18 cellular contexts compared by ENCODE assay signal in genomic region chr5:44294492-44294891, GRCh38.
A peak's percentile ranks its signal among the peaks of the same experiment; 100 is the strongest.
DNase-seq lines count a peak whose midpoint lies in the region; FAIRE-seq and TF ChIP-seq lines count a peak whose summit lies in the region.
"Had no signal": no experiment of that assay in that cellular context is flagged by ENCODE, and none has a peak within 500 bp of the region (broad histone marks: within the 10 kb centered on the region; RNA-seq: fewer than 3 reads in every experiment).

No MANE protein-coding gene starts in this region.

- no peaks in the 10 kb centered on the region for H3K36me3 Mint-ChIP-seq in endodermal cell (ENCODE audit: low read depth)
- H3K36me3 Mint-ChIP-seq: CD8-positive, alpha-beta T cell had no signal

- no peaks in the 10 kb centered on the region for H3K27me3 Mint-ChIP-seq in endodermal cell (ENCODE audit: insufficient read depth)
- H3K27me3 Mint-ChIP-seq: activated CD8-positive, alpha-beta T cell treated with anti-CD3 and anti-CD28 coated beads for 36 hours had no signal

- H3K36me3 ChIP-seq in endodermal cell (ENCODE audit: control insufficient read depth, insufficient read depth, low read length), result no peaks in the 10 kb centered on the region
- no peaks in the 10 kb centered on the region for H3K36me3 ChIP-seq in kidney (ENCODE audit: control insufficient read depth in 1 of 2, insufficient read depth in 2 of 2, low read length in 2 of 2)
- H3K36me3 ChIP-seq in tibial nerve, result no peaks in the 10 kb centered on the region
- H3K36me3 ChIP-seq in trophoblast cell (ENCODE audit: control insufficient read depth in 1 of 2, insufficient read depth in 2 of 2, low read length in 2 of 2), result no peaks in the 10 kb centered on the region
- H3K36me3 ChIP-seq: lower lobe of right lung had no signal

- no peak overlapping the region for H4K12ac ChIP-seq in trophoblast cell (ENCODE audit: low read depth, low read length)

- TF ChIP-seq EP300 in tibial nerve (IDR thresholded peaks at IDR 0.05), result no peak

- no peak overlapping the region for H3K27ac Mint-ChIP-seq in endodermal cell
- H3K27ac Mint-ChIP-seq: activated CD8-positive, alpha-beta T cell treated with anti-CD3 and anti-CD28 coated beads for 36 hours; CD8-positive, alpha-beta T cell had no signal

- H4K8ac ChIP-seq in trophoblast cell (ENCODE audit: low read depth, low read length), result no peak overlapping the region

- no peak overlapping the region for H3K14ac ChIP-seq in trophoblast cell (ENCODE audit: low read length)

- no peak overlapping the region for H2BK120ac ChIP-seq in trophoblast cell (ENCODE audit: insufficient read depth, low read length, poor library complexity)

- H3K9me3 ChIP-seq in endodermal cell (ENCODE audit: control insufficient read depth, low read length) (peaks cover 6% of the 10 kb centered on the region), kidney (ENCODE audit: control insufficient read depth in 1 of 2, low read length in 2 of 2) (peaks cover 1 to 6% of the 10 kb centered on the region in 2 donors), tibial nerve (peaks cover 0 to 4% (median 0%) of the 10 kb centered on the region in 4 donors), trophoblast cell (ENCODE audit: insufficient read depth, low read depth, low read length) (no peaks in the 10 kb centered on the region)
- H3K9me3 ChIP-seq: lower lobe of right lung had no signal

- peaks cover 4% of the 10 kb centered on the region for H3K9me3 Mint-ChIP-seq in endodermal cell

- H3K4me2 ChIP-seq in trophoblast cell (ENCODE audit: low read length), result no peak overlapping the region

- H3K27ac ChIP-seq in endodermal cell (ENCODE audit: low read depth, low read length), result peak overlapping the region; percentile 24
- no peak overlapping the region for H3K27ac ChIP-seq in kidney (ENCODE audit: low read depth in 2 of 2, low read length in 2 of 2)
- H3K27ac ChIP-seq in tibial nerve, result no peak overlapping the region
- H3K27ac ChIP-seq in trophoblast cell (ENCODE audit: low read depth, low read length), result no peak overlapping the region
- H3K27ac ChIP-seq: lower lobe of right lung had no signal

- TF ChIP-seq CTCF in endodermal cell (conservative IDR thresholded peaks at IDR 0.05) (no peak), kidney (IDR thresholded peaks at IDR 0.05; ENCODE audit: borderline replicate concordance, extremely low read depth, insufficient read depth) (no peak), tibial nerve (IDR thresholded peaks at IDR 0.05) (no peak), GM13976 (IDR thresholded peaks at IDR 0.05; ENCODE audit: borderline replicate concordance, control extremely low read depth, extremely low read depth, insufficient read depth, missing control alignments) (no peak)

- WGBS in endodermal cell (ENCODE audit: insufficient coverage in 1 of 2, insufficient read length in 1 of 2), 2 experiments, result 100% methylated on average over 1 to 2 of the region's 2 CpGs
- WGBS in tibial nerve, 2 donors, result 61 to 72% methylated on average over 2 of the region's 2 CpGs
- no CpG with 5 or more reads among the region's 2 CpGs for WGBS in trophoblast cell (ENCODE audit: extremely low coverage, insufficient coverage, insufficient read length)

- H3K4me3 Mint-ChIP-seq in endodermal cell, result no peak overlapping the region
- H3K4me3 Mint-ChIP-seq: activated CD8-positive, alpha-beta T cell treated with anti-CD3 and anti-CD28 coated beads for 36 hours; CD8-positive, alpha-beta T cell had no signal

- H3K4me1 ChIP-seq in endodermal cell (ENCODE audit: control insufficient read depth, insufficient read depth, low read length) (no peaks in the 10 kb centered on the region), kidney (ENCODE audit: control insufficient read depth in 1 of 2, insufficient read depth in 1 of 2, low read depth in 1 of 2, low read length in 2 of 2) (no peaks in the 10 kb centered on the region), tibial nerve (peaks cover 0 to 8% (median 0%) of the 10 kb centered on the region in 4 donors), trophoblast cell (ENCODE audit: control insufficient read depth in 1 of 2, insufficient read depth in 2 of 2, low read length in 2 of 2) (no peaks in the 10 kb centered on the region)
- H3K4me1 ChIP-seq: lower lobe of right lung had no signal

- in situ Hi-C loops in GM13976 (cut with MboI; ENCODE audit: low sequenced_read_pairs, unreplicated experiment), result no loop called here

- intact Hi-C loops in kidney (cut with DNase I), result no loop called here

- H3K4me3 ChIP-seq in endodermal cell (ENCODE audit: low read length) (no peak overlapping the region), kidney (ENCODE audit: low read length in 2 of 2) (no peak overlapping the region), tibial nerve (no peak overlapping the region), trophoblast cell (ENCODE audit: low read depth, low read length) (no peak overlapping the region)
- H3K4me3 ChIP-seq: lower lobe of right lung had no signal

- no peak overlapping the region for H4K91ac ChIP-seq in trophoblast cell (ENCODE audit: low read depth, low read length)

- DNase-seq in LoVo (ENCODE audit: low spot score), result peak; percentile 18
- no peak for DNase-seq in endodermal cell
- DNase-seq in kidney, result peak; percentile 39
- peak; percentile 49 to 74 for DNase-seq in tibial nerve (ENCODE audit: low spot score in 2 of 2)
- DNase-seq in GM13976 (ENCODE audit: low spot score), result no peak
- DNase-seq in mesenteric fat pad (ENCODE audit: low spot score), result no peak
- DNase-seq in trophoblast cell, result no peak
- DNase-seq: activated CD8-positive, alpha-beta T cell treated with anti-CD3 and anti-CD28 coated beads for 36 hours; activated effector memory CD4-positive, alpha-beta T cell treated with anti-CD3 and anti-CD28 coated beads, Interleukin-2, amount 50 U/mL, for 16 hours; activated T-cell treated with anti-CD3 and anti-CD28 coated beads for 4 hours; CD8-positive, alpha-beta T cell; cortex of kidney; head of caudate nucleus; KBM-7; lower lobe of right lung; NCI-H187; NCI-H774; SHP77 had no signal

- TF ChIP-seq POLR2A in tibial nerve (IDR thresholded peaks at IDR 0.05), result no peak

- H2BK5ac ChIP-seq in trophoblast cell (ENCODE audit: low read depth, low read length, poor library complexity), result no peak overlapping the region

- no peak overlapping the region for H3K9ac ChIP-seq in endodermal cell (ENCODE audit: extremely low read depth, low read length, poor library complexity, severe bottlenecking)
- H3K9ac ChIP-seq in kidney (ENCODE audit: low read length in 2 of 2), result no peak overlapping the region
- H3K9ac ChIP-seq in trophoblast cell (ENCODE audit: low read length), result no peak overlapping the region

- H3K79me1 ChIP-seq in trophoblast cell (ENCODE audit: low read length), result no peaks in the 10 kb centered on the region

- H2AK5ac ChIP-seq in trophoblast cell (ENCODE audit: low read length), result no peak overlapping the region

- H2BK12ac ChIP-seq in trophoblast cell (ENCODE audit: low read length), result no peak overlapping the region

- H3K18ac ChIP-seq in trophoblast cell (ENCODE audit: low read length), result no peak overlapping the region

- H3K79me2 ChIP-seq in trophoblast cell (ENCODE audit: control insufficient read depth, insufficient read depth, low read length, poor library complexity), result no peaks in the 10 kb centered on the region

- no peak for FAIRE-seq in kidney (lab: Jason Lieb, UNC)

- H3K4me1 Mint-ChIP-seq in endodermal cell, result peaks cover 9% of the 10 kb centered on the region

- H3K27me3 ChIP-seq in endodermal cell (ENCODE audit: control insufficient read depth, insufficient read depth, low read length, poor library complexity, severe bottlenecking) (no peaks in the 10 kb centered on the region), tibial nerve (no peaks in the 10 kb centered on the region), trophoblast cell (ENCODE audit: insufficient read depth, low read length) (no peaks in the 10 kb centered on the region)

- no peak overlapping the region for H3K23ac ChIP-seq in trophoblast cell (ENCODE audit: low read length)

- H2AFZ ChIP-seq in trophoblast cell (ENCODE audit: insufficient read depth, low read length, poor library complexity), result no peak overlapping the region

- no peak overlapping the region for H3K4ac ChIP-seq in trophoblast cell (ENCODE audit: low read depth, low read length)

Comparison
In these comparisons a context has a peak if more than half of its experiments do, and no peak if none do; other contexts are left out.
1. DNase-seq: peak in LoVo (single experiment), kidney (single experiment) and tibial nerve (2 of 2); none in endodermal cell (single experiment), GM13976 (single experiment), mesenteric fat pad (single experiment) and trophoblast cell (0 of 2).